In genomic region chr11:63986932-63987513, GRCh38 we compare ENCODE assay signal across 8 cellular contexts. TPM values are rescaled to one million over a fixed set of nuclear protein-coding genes. Genes with fewer than 3 reads are reported as not detected.
A peak's percentile ranks its signal among the peaks of the same experiment; 100 is the strongest.
DNase-seq lines count a peak whose midpoint lies in the region; ATAC-seq and TF ChIP-seq lines count a peak whose summit lies in the region.

No MANE protein-coding gene starts in this region.

- TF ChIP-seq POLR2A in suprapubic skin (IDR thresholded peaks at IDR 0.05): no peak

- H3K4me1 ChIP-seq in adipocyte (ENCODE audit: control insufficient read depth, insufficient read depth, low read length) (peaks cover 17% of the 10 kb centered on the region), suprapubic skin (peaks cover 28% of the 10 kb centered on the region)

- H3K9me3 ChIP-seq in adipocyte (ENCODE audit: control insufficient read depth, low read length): no peaks in the 10 kb centered on the region
- no peaks in the 10 kb centered on the region for H3K9me3 ChIP-seq in suprapubic skin

- H3K9me3 Mint-ChIP-seq in T-helper 2 cell treated with Interferon-gamma antibody and Interleukin-4, amounts not matched to agents 5 μg/mL and 100 μg/mL, for 36 hours: no peaks in the 10 kb centered on the region

- WGBS in suprapubic skin: 39% methylated on average over 15 of the region's 25 CpGs

- H3K27me3 Mint-ChIP-seq in T-helper 2 cell treated with Interferon-gamma antibody and Interleukin-4, amounts not matched to agents 5 μg/mL and 100 μg/mL, for 36 hours (ENCODE audit: low read depth): no peaks in the 10 kb centered on the region

- peak overlapping the region; percentile 52 for H3K27ac Mint-ChIP-seq in T-helper 2 cell treated with Interferon-gamma antibody and Interleukin-4, amounts not matched to agents 5 μg/mL and 100 μg/mL, for 36 hours

- H3K4me1 Mint-ChIP-seq in T-helper 2 cell treated with Interferon-gamma antibody and Interleukin-4, amounts not matched to agents 5 μg/mL and 100 μg/mL, for 36 hours (ENCODE audit: low read depth): peaks cover 27% of the 10 kb centered on the region

- peaks cover 36% of the 10 kb centered on the region for H3K36me3 Mint-ChIP-seq in T-helper 2 cell treated with Interferon-gamma antibody and Interleukin-4, amounts not matched to agents 5 μg/mL and 100 μg/mL, for 36 hours (ENCODE audit: low read depth)

- H3K4me3 Mint-ChIP-seq in T-helper 2 cell treated with Interferon-gamma antibody and Interleukin-4, amounts not matched to agents 5 μg/mL and 100 μg/mL, for 36 hours: peak overlapping the region; percentile 73

- H3K4me3 ChIP-seq in adipocyte (ENCODE audit: low read length): peak overlapping the region; percentile 94
- peak overlapping the region; percentile 87 for H3K4me3 ChIP-seq in kidney epithelial cell (ENCODE audit: low read depth, low read length)
- H3K4me3 ChIP-seq in suprapubic skin: peak overlapping the region; percentile 100

- H3K9ac ChIP-seq in adipocyte (ENCODE audit: low read length): peak overlapping the region; percentile 96

- H3K36me3 ChIP-seq in adipocyte (ENCODE audit: control insufficient read depth, insufficient read depth, low read length, severe bottlenecking): peaks cover 24% of the 10 kb centered on the region
- peaks cover 6% of the 10 kb centered on the region for H3K36me3 ChIP-seq in kidney epithelial cell (ENCODE audit: control insufficient read depth, insufficient read depth, low read length)
- H3K36me3 ChIP-seq in suprapubic skin: peaks cover 30% of the 10 kb centered on the region

- H3K27me3 ChIP-seq in adipocyte (replicated peaks; ENCODE audit: control insufficient read depth, insufficient read depth, low read length): no peaks in the 10 kb centered on the region
- H3K27me3 ChIP-seq in kidney epithelial cell (ENCODE audit: control insufficient read depth, insufficient read depth, low read length): no peaks in the 10 kb centered on the region
- no peaks in the 10 kb centered on the region for H3K27me3 ChIP-seq in suprapubic skin

- peak overlapping the region; percentile 94 for H3K27ac ChIP-seq in suprapubic skin

- TF ChIP-seq CTCF in kidney epithelial cell (IDR thresholded peaks at IDR 0.05; ENCODE audit: insufficient read depth, low read length, poor library complexity, severe bottlenecking) (no peak), suprapubic skin (IDR thresholded peaks at IDR 0.05) (no peak)

- no peak for TF ChIP-seq EP300 in suprapubic skin (IDR thresholded peaks at IDR 0.05)

- DNase-seq in T-helper 2 cell treated with Interferon-gamma antibody and Interleukin-4, amounts not matched to agents 5 μg/mL and 100 μg/mL, for 36 hours (ENCODE audit: low spot score): no peak
- DNase-seq in T-helper 2 cell (no peak), adipocyte (ENCODE audit: low read depth) (no peak), kidney epithelial cell (ENCODE audit: low read depth) (no peak), suprapubic skin (ENCODE audit: low spot score in 2 of 2) (no peak), midbrain (lab: John Stamatoyannopoulos, UW) (no peak)
- DNase-seq in stimulated activated CD4-positive, alpha-beta T cell treated with anti-CD3 and anti-CD28 coated beads, Interleukin-2, amount 100 ng/mL, for 24 hours: no peak

- no peak for ATAC-seq in GM19395 (IDR thresholded peaks at IDR 0.05; ENCODE audit: unreplicated experiment)

RNA-seq across cellular contexts. Expression of gene OTUB1, which starts 0.8 kb away (rescaled TPM):
- total RNA-seq in kidney epithelial cell: 100.0 and 119 TPM in 2 replicates
- total RNA-seq in suprapubic skin: 100 to 1,000 TPM in 1 of 4 donors, 10 to 100 TPM in 3; 78.4 to 117 (median 93.5) TPM

RNA-seq across cellular contexts. Expression of gene COX8A, which starts 12.6 kb away (rescaled TPM):
- 282 and 377 TPM in 2 replicates for total RNA-seq in kidney epithelial cell
- 100 to 1,000 TPM; 352 to 718 (median 708) TPM for total RNA-seq in suprapubic skin

RNA-seq across cellular contexts. Expression of gene NAA40, which starts 48.2 kb away (rescaled TPM):
- total RNA-seq in kidney epithelial cell (13.8 and 15.6 TPM in 2 replicates), suprapubic skin (10 to 100 TPM in 1 of 4 donors, 1 to 10 TPM in 3; 5.4 to 19.2 (median 8.2) TPM)

RNA-seq across cellular contexts. Expression of gene FLRT1, which starts 48.7 kb away (rescaled TPM):
- 0.13 and 0.14 TPM in 2 replicates for total RNA-seq in kidney epithelial cell
- not detected for total RNA-seq in suprapubic skin
